ENCODE assay signal across 1 cellular context in genomic region chr1:36397378-36398230, GRCh38.
A peak's percentile ranks its signal among the peaks of the same experiment; 100 is the strongest.
TF ChIP-seq lines count a peak whose summit lies in the region.

Gene LSM10 (minus strand): TSS chr1:36397908. CDS start chr1:36394129, 3,779 bp downstream.

TF ChIP-seq in GM12878, 131 proteins besides CTCF, POLR2A, EP300 and RAD21 (continued from another document):
- TF ChIP-seq, protein P1, sequence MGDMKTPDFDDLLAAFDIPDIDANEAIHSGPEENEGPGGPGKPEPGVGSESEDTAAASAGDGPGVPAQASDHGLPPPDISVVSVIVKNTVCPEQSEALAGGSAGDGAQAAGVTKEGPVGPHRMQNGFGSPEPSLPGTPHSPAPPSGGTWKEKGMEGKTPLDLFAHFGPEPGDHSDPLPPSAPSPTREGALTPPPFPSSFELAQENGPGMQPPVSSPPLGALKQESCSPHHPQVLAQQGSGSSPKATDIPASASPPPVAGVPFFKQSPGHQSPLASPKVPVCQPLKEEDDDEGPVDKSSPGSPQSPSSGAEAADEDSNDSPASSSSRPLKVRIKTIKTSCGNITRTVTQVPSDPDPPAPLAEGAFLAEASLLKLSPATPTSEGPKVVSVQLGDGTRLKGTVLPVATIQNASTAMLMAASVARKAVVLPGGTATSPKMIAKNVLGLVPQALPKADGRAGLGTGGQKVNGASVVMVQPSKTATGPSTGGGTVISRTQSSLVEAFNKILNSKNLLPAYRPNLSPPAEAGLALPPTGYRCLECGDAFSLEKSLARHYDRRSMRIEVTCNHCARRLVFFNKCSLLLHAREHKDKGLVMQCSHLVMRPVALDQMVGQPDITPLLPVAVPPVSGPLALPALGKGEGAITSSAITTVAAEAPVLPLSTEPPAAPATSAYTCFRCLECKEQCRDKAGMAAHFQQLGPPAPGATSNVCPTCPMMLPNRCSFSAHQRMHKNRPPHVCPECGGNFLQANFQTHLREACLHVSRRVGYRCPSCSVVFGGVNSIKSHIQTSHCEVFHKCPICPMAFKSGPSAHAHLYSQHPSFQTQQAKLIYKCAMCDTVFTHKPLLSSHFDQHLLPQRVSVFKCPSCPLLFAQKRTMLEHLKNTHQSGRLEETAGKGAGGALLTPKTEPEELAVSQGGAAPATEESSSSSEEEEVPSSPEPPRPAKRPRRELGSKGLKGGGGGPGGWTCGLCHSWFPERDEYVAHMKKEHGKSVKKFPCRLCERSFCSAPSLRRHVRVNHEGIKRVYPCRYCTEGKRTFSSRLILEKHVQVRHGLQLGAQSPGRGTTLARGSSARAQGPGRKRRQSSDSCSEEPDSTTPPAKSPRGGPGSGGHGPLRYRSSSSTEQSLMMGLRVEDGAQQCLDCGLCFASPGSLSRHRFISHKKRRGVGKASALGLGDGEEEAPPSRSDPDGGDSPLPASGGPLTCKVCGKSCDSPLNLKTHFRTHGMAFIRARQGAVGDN (IDR thresholded peaks at IDR 0.05): no peak
- TF ChIP-seq RBBP5 (conservative IDR thresholded peaks at IDR 0.05) (no peak), PML (IDR thresholded peaks at IDR 0.05; ENCODE audit: low read length) (peak; percentile 50; the same call in 1 of the 2 replicates), KDM1A (IDR thresholded peaks at IDR 0.05; ENCODE audit: borderline replicate concordance) (no peak), ZNF207 (IDR thresholded peaks at IDR 0.05; ENCODE audit: borderline replicate concordance) (0 out of 2 replicates have a peak, but pooled peaks have one; percentile 28), SKIL (IDR thresholded peaks at IDR 0.05; ENCODE audit: low read depth, poor library complexity, severe bottlenecking) (no peak), DPF2 (IDR thresholded peaks at IDR 0.05) (peak; percentile 59; the same call in 1 of the 2 replicates)
- TF ChIP-seq, protein P2, sequence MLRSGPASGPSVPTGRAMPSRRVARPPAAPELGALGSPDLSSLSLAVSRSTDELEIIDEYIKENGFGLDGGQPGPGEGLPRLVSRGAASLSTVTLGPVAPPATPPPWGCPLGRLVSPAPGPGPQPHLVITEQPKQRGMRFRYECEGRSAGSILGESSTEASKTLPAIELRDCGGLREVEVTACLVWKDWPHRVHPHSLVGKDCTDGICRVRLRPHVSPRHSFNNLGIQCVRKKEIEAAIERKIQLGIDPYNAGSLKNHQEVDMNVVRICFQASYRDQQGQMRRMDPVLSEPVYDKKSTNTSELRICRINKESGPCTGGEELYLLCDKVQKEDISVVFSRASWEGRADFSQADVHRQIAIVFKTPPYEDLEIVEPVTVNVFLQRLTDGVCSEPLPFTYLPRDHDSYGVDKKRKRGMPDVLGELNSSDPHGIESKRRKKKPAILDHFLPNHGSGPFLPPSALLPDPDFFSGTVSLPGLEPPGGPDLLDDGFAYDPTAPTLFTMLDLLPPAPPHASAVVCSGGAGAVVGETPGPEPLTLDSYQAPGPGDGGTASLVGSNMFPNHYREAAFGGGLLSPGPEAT (IDR thresholded peaks at IDR 0.05; ENCODE audit: low read depth): no peak
